8 cellular contexts compared by ENCODE assay signal in the genomic region with DNA sequence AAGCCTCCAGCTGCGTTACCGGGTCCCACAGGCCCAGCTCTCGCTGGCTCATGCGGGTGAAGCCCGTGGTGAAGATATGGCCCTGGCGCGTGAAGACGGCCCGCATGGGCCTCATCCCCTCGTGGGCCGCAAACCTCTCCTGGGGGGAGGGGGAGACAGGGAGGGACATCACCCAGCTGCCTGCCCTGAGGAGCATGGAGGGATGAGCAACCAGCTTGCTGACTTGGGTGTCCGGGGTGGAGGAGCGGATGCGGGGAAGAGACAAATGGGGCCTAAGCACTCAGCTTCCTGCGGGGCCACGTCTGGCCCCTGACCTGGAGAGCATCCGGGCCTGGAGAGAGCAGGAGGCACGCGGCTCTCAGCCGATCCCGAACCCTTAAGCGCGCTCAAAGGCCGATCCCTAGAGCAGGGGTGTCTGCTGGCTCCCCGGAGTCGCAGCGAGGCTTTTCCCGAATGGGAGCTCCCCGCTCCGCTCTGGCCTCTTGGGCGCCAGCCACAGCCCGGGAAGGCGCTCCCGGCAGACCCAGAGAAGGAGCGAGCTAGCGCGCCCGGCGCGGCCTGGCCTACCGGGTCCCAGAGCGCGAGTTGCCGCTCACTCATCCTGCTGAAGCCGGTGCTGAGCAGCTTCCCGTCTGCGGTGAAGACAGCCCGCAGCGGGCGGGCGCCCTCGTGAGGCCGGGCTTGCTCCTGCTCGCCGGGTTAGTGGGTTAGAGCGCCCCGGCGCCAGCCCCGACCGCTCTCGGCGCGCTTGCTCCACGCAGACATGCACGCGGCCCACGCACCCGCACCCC. TPM values are rescaled to one million over a fixed set of nuclear protein-coding genes. Genes with fewer than 3 reads are reported as not detected.
A peak's percentile ranks its signal among the peaks of the same experiment; 100 is the strongest.
DNase-seq lines count a peak whose midpoint lies in the region; ATAC-seq and TF ChIP-seq lines count a peak whose summit lies in the region.

No MANE protein-coding gene starts in this region.

- peak; percentile 42 to 43 for ATAC-seq in activated naive CD4-positive, alpha-beta T cell treated with anti-CD3 and anti-CD28 coated beads, Interleukin-2, amount 50 U/mL, for 72 hours
- ATAC-seq in Right ventricle myocardium inferior = no peak
- ATAC-seq in upper lobe of right lung = peak; percentile 70
- ATAC-seq in HG03469 (IDR thresholded peaks at IDR 0.05; ENCODE audit: unreplicated experiment) = no peak

- peaks cover 56% of the 10 kb centered on the region for H3K4me1 ChIP-seq in upper lobe of right lung

- H3K27me3 ChIP-seq in upper lobe of right lung = no peaks in the 10 kb centered on the region

- TF ChIP-seq CTCF in upper lobe of right lung (IDR thresholded peaks at IDR 0.05) = peak; percentile 73

- no peak overlapping the region for H3K9ac ChIP-seq in SK-N-MC (ENCODE audit: insufficient read length)

- peak; percentile 53 for DNase-seq in ELR (ENCODE audit: low read depth)
- peak in 69 of 76 experiments; percentile 14 to 82 (median 61) for DNase-seq in HUDEP-2 (lab: John Stamatoyannopoulos, UW; ENCODE audit: unreplicated experiment in 76 of 76)
- no peak for DNase-seq in SK-N-MC (ENCODE audit: low read depth, low spot score)
- peak; percentile 86 to 88 for DNase-seq in activated naive CD4-positive, alpha-beta T cell treated with anti-CD3 and anti-CD28 coated beads, Interleukin-2, amount 50 U/mL, for 72 hours (ENCODE audit: low spot score in 2 of 2)
- DNase-seq in Right ventricle myocardium inferior (ENCODE audit: missing footprints) = peak; percentile 94
- DNase-seq in pons (ENCODE audit: low spot score) = peak; percentile 72
- DNase-seq in upper lobe of right lung = peak; percentile 94

- peak overlapping the region; percentile 26; the same call in 1 of the 2 replicates for H3K4me3 ChIP-seq in SK-N-MC
- peak overlapping the region; percentile 44 for H3K4me3 ChIP-seq in upper lobe of right lung

- H3K36me3 ChIP-seq in SK-N-MC (ENCODE audit: insufficient read depth, low read length) (no peaks in the 10 kb centered on the region; the same call in 1 of the 2 replicates), upper lobe of right lung (no peaks in the 10 kb centered on the region)

- H3K27ac ChIP-seq in SK-N-MC = no peak overlapping the region
- H3K27ac ChIP-seq in upper lobe of right lung = peak overlapping the region; percentile 30

- H3K27ac Mint-ChIP-seq in activated naive CD4-positive, alpha-beta T cell treated with anti-CD3 and anti-CD28 coated beads, Interleukin-2, amount 50 U/mL, for 72 hours = peak overlapping the region; percentile 69 to 82

- H3K9me3 ChIP-seq in SK-N-MC (ENCODE audit: low read depth, low read length) (no peaks in the 10 kb centered on the region), upper lobe of right lung (no peaks in the 10 kb centered on the region)

- no peaks in the 10 kb centered on the region for H3K36me3 Mint-ChIP-seq in activated naive CD4-positive, alpha-beta T cell treated with anti-CD3 and anti-CD28 coated beads, Interleukin-2, amount 50 U/mL, for 72 hours

- intact Hi-C loops in Right ventricle myocardium inferior (cut with DNase I) = loop anchor here (5.0 to 10.0 kb wide), 2 partner anchors 35 to 317 kb away; a partner anchor contains a TSS
- intact Hi-C loops in upper lobe of right lung (cut with DNase I) = no loop called here

- no peaks in the 10 kb centered on the region for H3K9me3 Mint-ChIP-seq in activated naive CD4-positive, alpha-beta T cell treated with anti-CD3 and anti-CD28 coated beads, Interleukin-2, amount 50 U/mL, for 72 hours

RNA-seq across cellular contexts. Expression of a gene that starts 5.0 kb away (rescaled TPM):
- 10 to 100 TPM; 17.3 to 47.3 TPM for total RNA-seq in activated naive CD4-positive, alpha-beta T cell treated with anti-CD3 and anti-CD28 coated beads, Interleukin-2, amount 50 U/mL, for 72 hours
- 93.2 TPM for total RNA-seq in Right ventricle myocardium inferior
- total RNA-seq in upper lobe of right lung = 7.7 TPM

RNA-seq across cellular contexts. Expression of a gene that starts 24.7 kb away (rescaled TPM):
- total RNA-seq in activated naive CD4-positive, alpha-beta T cell treated with anti-CD3 and anti-CD28 coated beads, Interleukin-2, amount 50 U/mL, for 72 hours = 10 to 100 TPM in 1 of 2 donors, 1 to 10 TPM in 1; 8.9 to 25.3 TPM
- total RNA-seq in Right ventricle myocardium inferior = 9.2 TPM
- total RNA-seq in upper lobe of right lung = 6.8 TPM

RNA-seq across cellular contexts. Expression of a gene that starts 28.2 kb away (rescaled TPM):
- total RNA-seq in activated naive CD4-positive, alpha-beta T cell treated with anti-CD3 and anti-CD28 coated beads, Interleukin-2, amount 50 U/mL, for 72 hours = 10 to 100 TPM; 49.8 to 67.8 TPM
- 33.0 TPM for total RNA-seq in Right ventricle myocardium inferior
- 64.8 TPM for total RNA-seq in upper lobe of right lung

RNA-seq across cellular contexts. Expression of a gene that starts 49.2 kb away (rescaled TPM):
- total RNA-seq in activated naive CD4-positive, alpha-beta T cell treated with anti-CD3 and anti-CD28 coated beads, Interleukin-2, amount 50 U/mL, for 72 hours = 10 to 100 TPM; 29.9 to 52.1 TPM
- total RNA-seq in Right ventricle myocardium inferior = 38.8 TPM
- total RNA-seq in upper lobe of right lung = 51.9 TPM

RNA-seq across cellular contexts. Expression of a gene that starts 50.8 kb away (rescaled TPM):
- total RNA-seq in activated naive CD4-positive, alpha-beta T cell treated with anti-CD3 and anti-CD28 coated beads, Interleukin-2, amount 50 U/mL, for 72 hours = 10 to 100 TPM in 1 of 2 donors, 1 to 10 TPM in 1; 5.1 to 10.6 TPM
- total RNA-seq in Right ventricle myocardium inferior (7.1 TPM), upper lobe of right lung (10.9 TPM)

Comparison
In these comparisons a context has a peak if more than half of its experiments do, and no peak if none do; other contexts are left out.
1. ATAC-seq: peak in activated naive CD4-positive, alpha-beta T cell treated with anti-CD3 and anti-CD28 coated beads, Interleukin-2, amount 50 U/mL, for 72 hours (2 of 2) and upper lobe of right lung (single experiment); none in Right ventricle myocardium inferior (single experiment) and HG03469 (single experiment).